ENCODE assay signal across 7 cellular contexts in the genomic region with DNA sequence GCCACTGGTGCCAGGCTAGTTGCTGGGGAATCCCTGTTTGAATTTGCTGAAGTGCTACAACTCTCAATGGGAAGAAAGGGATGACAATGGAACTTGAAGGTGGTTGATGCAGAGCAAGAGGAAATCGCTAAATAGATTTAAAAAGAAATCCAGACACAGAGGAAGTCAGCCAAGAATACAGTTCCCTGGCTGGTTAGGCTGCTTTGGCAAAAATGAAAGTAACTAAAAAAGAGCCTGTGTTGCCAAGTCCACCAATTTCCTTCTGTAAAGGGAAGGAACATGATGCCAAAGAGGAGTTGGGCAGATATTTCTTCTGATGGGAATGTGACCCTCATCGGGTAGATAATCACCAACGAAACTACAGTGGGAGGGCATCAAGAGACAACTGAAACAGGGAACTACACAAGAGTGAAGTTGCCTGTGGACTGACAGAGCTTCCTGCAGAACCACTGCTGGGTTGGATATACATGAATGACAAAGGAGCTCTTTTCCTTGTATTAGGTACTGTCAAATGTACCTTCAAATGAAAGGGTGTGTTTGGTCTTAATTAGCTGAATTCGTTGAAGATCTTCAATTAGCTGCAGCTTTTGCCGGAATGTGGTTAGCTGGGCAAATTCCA.
DNase-seq lines count a peak whose midpoint lies in the region; ATAC-seq and TF ChIP-seq lines count a peak whose summit lies in the region.
"Not testable (repeated sequence)": the region's sequence is repeated elsewhere in the genome, so short reads cannot be mapped to it uniquely, and the experiment has no call there.

No MANE protein-coding gene starts in this region.

- not testable (repeated sequence) for H3K79me2 ChIP-seq in DND-41 (ENCODE audit: insufficient read depth, low read length)

- H3K27me3 ChIP-seq in DND-41 (ENCODE audit: insufficient read depth, low read length, poor library complexity); Panc1 (ENCODE audit: control insufficient read depth, insufficient read depth, low read length); right cardiac atrium (ENCODE audit: control insufficient read depth, insufficient read depth); right lobe of liver; naive thymus-derived CD4-positive, alpha-beta T cell (ENCODE audit: control insufficient read depth in 2 of 2, insufficient read depth in 2 of 2, low read length in 2 of 2): not testable (repeated sequence)

- H3K4me3 Mint-ChIP-seq in activated naive CD8-positive, alpha-beta T cell treated with anti-CD3 and anti-CD28 coated beads, Interleukin-2, amount 10 ng/mL, durations not matched to agents 7 days and 5 days; naive thymus-derived CD4-positive, alpha-beta T cell: not testable (repeated sequence)

- H3K36me3 Mint-ChIP-seq in activated naive CD8-positive, alpha-beta T cell treated with anti-CD3 and anti-CD28 coated beads, Interleukin-2, amount 10 ng/mL, durations not matched to agents 7 days and 5 days; naive thymus-derived CD4-positive, alpha-beta T cell: not testable (repeated sequence)

- POLR2A ChIA-PET in Panc1 (lab: Charles Lee); activated naive CD8-positive, alpha-beta T cell treated with anti-CD3 and anti-CD28 coated beads, Interleukin-2, amount 10 ng/mL, durations not matched to agents 7 days and 5 days (lab: Charles Lee); naive thymus-derived CD4-positive, alpha-beta T cell (lab: Charles Lee): not testable (repeated sequence)

- not testable (repeated sequence) for H3K4me2 ChIP-seq in DND-41 (ENCODE audit: insufficient read depth, low read length)

- not testable (repeated sequence) for H3K27ac Mint-ChIP-seq in activated naive CD8-positive, alpha-beta T cell treated with anti-CD3 and anti-CD28 coated beads, Interleukin-2, amount 10 ng/mL, durations not matched to agents 7 days and 5 days; naive thymus-derived CD4-positive, alpha-beta T cell

- BruUV-seq in Panc1 (replicated peaks; lab: Mats Ljungman, UMichigan): not testable (repeated sequence)

- not testable (repeated sequence) for DNase-seq in DND-41; Panc1 (ENCODE audit: low read depth, low spot score); activated naive CD8-positive, alpha-beta T cell treated with anti-CD3 and anti-CD28 coated beads, Interleukin-2, amount 10 ng/mL, durations not matched to agents 7 days and 5 days; Right ventricle myocardium inferior (ENCODE audit: missing footprints); right cardiac atrium; right lobe of liver; naive thymus-derived CD4-positive, alpha-beta T cell

- ATAC-seq in DND-41 (ENCODE audit: insufficient read depth, low read depth): peak; percentile 67; the same call in 2 of the 3 replicates
- ATAC-seq in Panc1: peak; percentile 59; the same call in 1 of the 2 replicates
- ATAC-seq in activated naive CD8-positive, alpha-beta T cell treated with anti-CD3 and anti-CD28 coated beads, Interleukin-2, amount 10 ng/mL, durations not matched to agents 7 days and 5 days (ENCODE audit: low read depth): peak; percentile 60
- ATAC-seq in Right ventricle myocardium inferior: peak; percentile 28
- ATAC-seq in right cardiac atrium: peak; percentile 16 to 36
- peak in 3 of 4 donors; percentile 26 to 60 (median 56) for ATAC-seq in right lobe of liver
- ATAC-seq in naive thymus-derived CD4-positive, alpha-beta T cell: peak; percentile 64

- H3K4me1 ChIP-seq in DND-41 (ENCODE audit: insufficient read depth, low read length); Panc1 (ENCODE audit: control insufficient read depth, insufficient read depth, low read length); right cardiac atrium (ENCODE audit: control insufficient read depth, insufficient read depth, low read length); right lobe of liver; naive thymus-derived CD4-positive, alpha-beta T cell (ENCODE audit: control insufficient read depth in 2 of 2, insufficient read depth in 2 of 2, low read length in 2 of 2): not testable (repeated sequence)

- CTCF ChIA-PET in Panc1 (lab: Charles Lee); naive thymus-derived CD4-positive, alpha-beta T cell (lab: Charles Lee): not testable (repeated sequence)

- H3K27me3 Mint-ChIP-seq in activated naive CD8-positive, alpha-beta T cell treated with anti-CD3 and anti-CD28 coated beads, Interleukin-2, amount 10 ng/mL, durations not matched to agents 7 days and 5 days; naive thymus-derived CD4-positive, alpha-beta T cell: not testable (repeated sequence)

- WGBS in right cardiac atrium: no CpG with 5 or more reads among the region's 5 CpGs
- WGBS in right lobe of liver (ENCODE audit: insufficient coverage, low coverage, low lambda C conversion rate, missing lambda C conversion rate): no CpG with 5 or more reads among the region's 5 CpGs

- TF ChIP-seq CTCF in DND-41 (IDR thresholded peaks at IDR 0.05; ENCODE audit: borderline replicate concordance, extremely low read depth, low read length, poor library complexity, severe bottlenecking); Panc1 (IDR thresholded peaks at IDR 0.05); right lobe of liver (IDR thresholded peaks at IDR 0.05): not testable (repeated sequence)

- not testable (repeated sequence) for H3K9me3 Mint-ChIP-seq in activated naive CD8-positive, alpha-beta T cell treated with anti-CD3 and anti-CD28 coated beads, Interleukin-2, amount 10 ng/mL, durations not matched to agents 7 days and 5 days; naive thymus-derived CD4-positive, alpha-beta T cell

- H3K4me3 ChIP-seq in DND-41 (ENCODE audit: low read depth in 1 of 2, low read length in 2 of 2); Panc1 (ENCODE audit: low read depth in 2 of 2, low read length in 2 of 2); right cardiac atrium (ENCODE audit: low read length); right lobe of liver; naive thymus-derived CD4-positive, alpha-beta T cell (ENCODE audit: low read length): not testable (repeated sequence)

- TF ChIP-seq POLR2A in right lobe of liver (IDR thresholded peaks at IDR 0.05): not testable (repeated sequence)

- in situ Hi-C loops in Panc1 (cut with HindIII; ENCODE audit: low pct_unique_long_range_greater_than_20kb, low sequenced_read_pairs): not testable (repeated sequence)

- intact Hi-C loops in Panc1 (cut with micrococcal nuclease; ENCODE audit: unreplicated experiment); Right ventricle myocardium inferior (cut with DNase I); right cardiac atrium (cut with DNase I); right lobe of liver (cut with DNase I); naive thymus-derived CD4-positive, alpha-beta T cell (cut with micrococcal nuclease): not testable (repeated sequence)

- H2AFZ ChIP-seq in DND-41 (ENCODE audit: low read depth, low read length): not testable (repeated sequence)

- not testable (repeated sequence) for H3K36me3 ChIP-seq in DND-41 (ENCODE audit: insufficient read depth, low read length); Panc1 (ENCODE audit: control insufficient read depth, insufficient read depth, low read length); right lobe of liver; naive thymus-derived CD4-positive, alpha-beta T cell (ENCODE audit: control insufficient read depth in 2 of 3, insufficient read depth in 3 of 3, low read length in 3 of 3)

- H3K27ac ChIP-seq in DND-41 (ENCODE audit: low read length); Panc1 (ENCODE audit: low read length); right cardiac atrium (ENCODE audit: low read length); right lobe of liver; naive thymus-derived CD4-positive, alpha-beta T cell (ENCODE audit: low read depth, low read length): not testable (repeated sequence)

- H3K9me3 ChIP-seq in DND-41 (ENCODE audit: insufficient read depth, low read length, severe bottlenecking); Panc1 (ENCODE audit: control insufficient read depth, insufficient read depth, low read depth, low read length); right cardiac atrium (ENCODE audit: control insufficient read depth, low read length); right lobe of liver; naive thymus-derived CD4-positive, alpha-beta T cell (ENCODE audit: control insufficient read depth in 2 of 3, low read length in 3 of 3): not testable (repeated sequence)

- H3K4me1 Mint-ChIP-seq in activated naive CD8-positive, alpha-beta T cell treated with anti-CD3 and anti-CD28 coated beads, Interleukin-2, amount 10 ng/mL, durations not matched to agents 7 days and 5 days; naive thymus-derived CD4-positive, alpha-beta T cell: not testable (repeated sequence)

- H3K9ac ChIP-seq in DND-41 (ENCODE audit: low read depth, low read length): not testable (repeated sequence)

- not testable (repeated sequence) for H4K20me1 ChIP-seq in DND-41 (ENCODE audit: insufficient read depth, low read length)
